ENCODE assay signal across 1 cellular context in the genomic region with DNA sequence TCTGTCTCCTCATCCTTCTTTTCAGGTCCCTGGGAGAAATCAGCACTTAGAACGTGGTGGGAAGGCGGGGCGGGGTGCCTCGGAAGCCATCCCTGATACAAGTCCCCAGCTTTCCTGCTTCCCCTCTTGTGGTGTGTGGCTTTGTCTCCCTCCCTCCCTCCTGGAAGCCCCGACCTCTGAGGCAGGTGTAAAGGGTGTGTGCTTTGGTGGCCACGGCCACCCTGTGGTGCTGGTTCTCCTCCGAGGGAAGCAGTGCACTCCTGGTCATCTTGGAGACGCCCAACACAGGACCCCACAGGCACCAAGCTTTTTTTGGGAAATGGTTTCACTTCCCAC.
TF ChIP-seq lines count a peak whose summit lies in the region.

No MANE protein-coding gene starts in this region.

TF ChIP-seq in K562, 482 proteins besides CTCF, POLR2A, EP300 and RAD21:
- TF ChIP-seq POLR2AphosphoS2 (IDR thresholded peaks at IDR 0.05; ENCODE audit: low read length) (peak; percentile 52), HOMEZ (CRISPR knock-in tag; IDR thresholded peaks at IDR 0.05) (no peak), NR3C1 (CRISPR knock-in tag; IDR thresholded peaks at IDR 0.05) (no peak), TOE1 (IDR thresholded peaks at IDR 0.05; ENCODE audit: borderline replicate concordance) (no peak), TOE1 (CRISPR knock-in tag; IDR thresholded peaks at IDR 0.05; ENCODE audit: borderline replicate concordance, low read depth) (no peak), YY1 (IDR thresholded peaks at IDR 0.05; ENCODE audit: borderline replicate concordance in 1 of 3, control insufficient read depth in 1 of 3, extremely low read depth in 1 of 3, insufficient read depth in 3 of 3, insufficient read length in 1 of 3, insufficient replicate concordance in 2 of 3, low read depth in 1 of 3, low read length in 2 of 3) (no peak), FOXM1 (IDR thresholded peaks at IDR 0.05; ENCODE audit: low read depth) (no peak), FOXM1 (CRISPR knock-in tag; IDR thresholded peaks at IDR 0.05; ENCODE audit: low read depth) (no peak), RNF2 (IDR thresholded peaks at IDR 0.05) (no peak), JUN (IDR thresholded peaks at IDR 0.05; ENCODE audit: borderline replicate concordance, low read depth, low read length) (no peak), JUN (CRISPR knock-in tag; IDR thresholded peaks at IDR 0.05; ENCODE audit: borderline replicate concordance) (no peak), SRSF9 (IDR thresholded peaks at IDR 0.05; ENCODE audit: borderline replicate concordance, low read depth, low read length) (no peak), POLR2G (IDR thresholded peaks at IDR 0.05; ENCODE audit: low read depth, low read length) (no peak; the same call in 1 of the 2 replicates), ZNF407 (IDR thresholded peaks at IDR 0.05; ENCODE audit: low read depth) (0 out of 2 replicates have a peak, but pooled peaks have one; percentile 11), ZNF217 (CRISPR knock-in tag; IDR thresholded peaks at IDR 0.05) (no peak)
- TF ChIP-seq, protein P1, sequence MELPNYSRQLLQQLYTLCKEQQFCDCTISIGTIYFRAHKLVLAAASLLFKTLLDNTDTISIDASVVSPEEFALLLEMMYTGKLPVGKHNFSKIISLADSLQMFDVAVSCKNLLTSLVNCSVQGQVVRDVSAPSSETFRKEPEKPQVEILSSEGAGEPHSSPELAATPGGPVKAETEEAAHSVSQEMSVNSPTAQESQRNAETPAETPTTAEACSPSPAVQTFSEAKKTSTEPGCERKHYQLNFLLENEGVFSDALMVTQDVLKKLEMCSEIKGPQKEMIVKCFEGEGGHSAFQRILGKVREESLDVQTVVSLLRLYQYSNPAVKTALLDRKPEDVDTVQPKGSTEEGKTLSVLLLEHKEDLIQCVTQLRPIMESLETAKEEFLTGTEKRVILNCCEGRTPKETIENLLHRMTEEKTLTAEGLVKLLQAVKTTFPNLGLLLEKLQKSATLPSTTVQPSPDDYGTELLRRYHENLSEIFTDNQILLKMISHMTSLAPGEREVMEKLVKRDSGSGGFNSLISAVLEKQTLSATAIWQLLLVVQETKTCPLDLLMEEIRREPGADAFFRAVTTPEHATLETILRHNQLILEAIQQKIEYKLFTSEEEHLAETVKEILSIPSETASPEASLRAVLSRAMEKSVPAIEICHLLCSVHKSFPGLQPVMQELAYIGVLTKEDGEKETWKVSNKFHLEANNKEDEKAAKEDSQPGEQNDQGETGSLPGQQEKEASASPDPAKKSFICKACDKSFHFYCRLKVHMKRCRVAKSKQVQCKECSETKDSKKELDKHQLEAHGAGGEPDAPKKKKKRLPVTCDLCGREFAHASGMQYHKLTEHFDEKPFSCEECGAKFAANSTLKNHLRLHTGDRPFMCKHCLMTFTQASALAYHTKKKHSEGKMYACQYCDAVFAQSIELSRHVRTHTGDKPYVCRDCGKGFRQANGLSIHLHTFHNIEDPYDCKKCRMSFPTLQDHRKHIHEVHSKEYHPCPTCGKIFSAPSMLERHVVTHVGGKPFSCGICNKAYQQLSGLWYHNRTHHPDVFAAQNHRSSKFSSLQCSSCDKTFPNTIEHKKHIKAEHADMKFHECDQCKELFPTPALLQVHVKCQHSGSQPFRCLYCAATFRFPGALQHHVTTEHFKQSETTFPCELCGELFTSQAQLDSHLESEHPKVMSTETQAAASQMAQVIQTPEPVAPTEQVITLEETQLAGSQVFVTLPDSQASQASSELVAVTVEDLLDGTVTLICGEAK (IDR thresholded peaks at IDR 0.05) = peak; percentile 72
- TF ChIP-seq, protein P1 (CRISPR knock-in tag; IDR thresholded peaks at IDR 0.05) = no peak
- TF ChIP-seq, protein P2, sequence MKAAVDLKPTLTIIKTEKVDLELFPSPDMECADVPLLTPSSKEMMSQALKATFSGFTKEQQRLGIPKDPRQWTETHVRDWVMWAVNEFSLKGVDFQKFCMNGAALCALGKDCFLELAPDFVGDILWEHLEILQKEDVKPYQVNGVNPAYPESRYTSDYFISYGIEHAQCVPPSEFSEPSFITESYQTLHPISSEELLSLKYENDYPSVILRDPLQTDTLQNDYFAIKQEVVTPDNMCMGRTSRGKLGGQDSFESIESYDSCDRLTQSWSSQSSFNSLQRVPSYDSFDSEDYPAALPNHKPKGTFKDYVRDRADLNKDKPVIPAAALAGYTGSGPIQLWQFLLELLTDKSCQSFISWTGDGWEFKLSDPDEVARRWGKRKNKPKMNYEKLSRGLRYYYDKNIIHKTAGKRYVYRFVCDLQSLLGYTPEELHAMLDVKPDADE (conservative IDR thresholded peaks at IDR 0.05; ENCODE audit: control insufficient read depth, low read depth, low read length) = 0 out of 2 replicates have a peak, but pooled peaks have one; percentile 30
- TF ChIP-seq, protein P3, sequence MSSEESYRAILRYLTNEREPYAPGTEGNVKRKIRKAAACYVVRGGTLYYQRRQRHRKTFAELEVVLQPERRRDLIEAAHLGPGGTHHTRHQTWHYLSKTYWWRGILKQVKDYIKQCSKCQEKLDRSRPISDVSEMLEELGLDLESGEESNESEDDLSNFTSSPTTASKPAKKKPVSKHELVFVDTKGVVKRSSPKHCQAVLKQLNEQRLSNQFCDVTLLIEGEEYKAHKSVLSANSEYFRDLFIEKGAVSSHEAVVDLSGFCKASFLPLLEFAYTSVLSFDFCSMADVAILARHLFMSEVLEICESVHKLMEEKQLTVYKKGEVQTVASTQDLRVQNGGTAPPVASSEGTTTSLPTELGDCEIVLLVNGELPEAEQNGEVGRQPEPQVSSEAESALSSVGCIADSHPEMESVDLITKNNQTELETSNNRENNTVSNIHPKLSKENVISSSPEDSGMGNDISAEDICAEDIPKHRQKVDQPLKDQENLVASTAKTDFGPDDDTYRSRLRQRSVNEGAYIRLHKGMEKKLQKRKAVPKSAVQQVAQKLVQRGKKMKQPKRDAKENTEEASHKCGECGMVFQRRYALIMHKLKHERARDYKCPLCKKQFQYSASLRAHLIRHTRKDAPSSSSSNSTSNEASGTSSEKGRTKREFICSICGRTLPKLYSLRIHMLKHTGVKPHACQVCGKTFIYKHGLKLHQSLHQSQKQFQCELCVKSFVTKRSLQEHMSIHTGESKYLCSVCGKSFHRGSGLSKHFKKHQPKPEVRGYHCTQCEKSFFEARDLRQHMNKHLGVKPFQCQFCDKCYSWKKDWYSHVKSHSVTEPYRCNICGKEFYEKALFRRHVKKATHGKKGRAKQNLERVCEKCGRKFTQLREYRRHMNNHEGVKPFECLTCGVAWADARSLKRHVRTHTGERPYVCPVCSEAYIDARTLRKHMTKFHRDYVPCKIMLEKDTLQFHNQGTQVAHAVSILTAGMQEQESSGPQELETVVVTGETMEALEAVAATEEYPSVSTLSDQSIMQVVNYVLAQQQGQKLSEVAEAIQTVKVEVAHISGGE (CRISPR knock-in tag; IDR thresholded peaks at IDR 0.05) = peak in 1 of 3 experiments; percentile 81; a peak in 2 of 6 replicates
TF ChIP-seq in K562: peak in this region for 5.
